In genomic region chr9:133993635-133994253, GRCh38 we compare ENCODE assay signal across 1 cellular context.
TF ChIP-seq lines count a peak whose summit lies in the region.

No MANE protein-coding gene starts in this region.

TF ChIP-seq in K562, 482 proteins besides CTCF, POLR2A, EP300 and RAD21:
- TF ChIP-seq NCOA1 (IDR thresholded peaks at IDR 0.05; ENCODE audit: low read depth) (no peak), ZZZ3 (IDR thresholded peaks at IDR 0.05) (no peak), GABPA (tag; conservative IDR thresholded peaks at IDR 0.05; ENCODE audit: low read depth) (no peak), POLR2B (IDR thresholded peaks at IDR 0.05; ENCODE audit: low read depth, partially characterized antibody) (no peak), BRF1 (IDR thresholded peaks at IDR 0.05; ENCODE audit: borderline replicate concordance, extremely low read depth, insufficient read length) (no peak), CEBPG (CRISPR knock-in tag; IDR thresholded peaks at IDR 0.05) (no peak), CEBPG (tag; conservative IDR thresholded peaks at IDR 0.05 in 1 of 2, IDR thresholded peaks at IDR 0.05 in 1 of 2) (no peak), ZNF592 (IDR thresholded peaks at IDR 0.05) (no peak), BRF2 (IDR thresholded peaks at IDR 0.05; ENCODE audit: borderline replicate concordance, insufficient read depth, insufficient read length) (no peak), TRIM24 (IDR thresholded peaks at IDR 0.05) (no peak), HNRNPL (IDR thresholded peaks at IDR 0.05; ENCODE audit: low read depth, low read length) (no peak), ZFP36 (IDR thresholded peaks at IDR 0.05; ENCODE audit: low read depth, low read length, partially characterized antibody) (no peak), SRSF1 (IDR thresholded peaks at IDR 0.05; ENCODE audit: low read depth, low read length) (no peak), CBX8 (IDR thresholded peaks at IDR 0.05; ENCODE audit: borderline replicate concordance, extremely low read depth, low read depth, low read length, poor library complexity, severe bottlenecking) (no peak)
